ENCODE assay signal across 27 cellular contexts in the genomic region with DNA sequence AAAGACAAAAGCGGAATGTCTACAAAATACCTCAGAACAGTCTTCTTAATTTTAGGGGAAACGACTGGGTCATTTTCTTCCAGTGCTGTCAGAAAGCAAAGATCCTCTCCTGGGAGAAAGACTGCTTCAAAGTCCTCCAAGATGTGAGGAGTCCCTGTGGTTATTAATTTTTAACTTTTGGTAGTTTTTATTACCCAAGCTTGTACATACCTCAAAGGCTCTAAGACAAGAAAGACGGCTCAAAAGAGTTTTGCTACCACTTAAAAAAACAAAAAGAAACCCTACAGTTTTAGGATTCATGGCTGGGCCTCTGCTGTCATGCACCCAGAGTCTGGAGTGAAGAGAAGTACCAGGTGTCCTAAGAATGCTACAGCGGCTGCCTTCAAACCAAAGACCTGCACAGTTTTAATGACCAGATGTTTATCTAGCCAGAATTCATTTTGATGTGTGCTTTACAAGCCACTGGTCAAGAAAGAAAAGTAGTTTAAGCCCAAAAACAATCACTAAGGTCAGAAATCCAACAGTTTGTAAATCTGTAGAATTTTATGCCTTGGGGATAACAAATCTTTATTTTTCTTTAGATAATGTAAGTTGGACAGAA. TPM values are rescaled to one million over a fixed set of nuclear protein-coding genes. Genes with fewer than 3 reads are reported as not detected.
A peak's percentile ranks its signal among the peaks of the same experiment; 100 is the strongest.
DNase-seq lines count a peak whose midpoint lies in the region; ATAC-seq, FAIRE-seq and TF ChIP-seq lines count a peak whose summit lies in the region.
"Had no signal": no experiment of that assay in that cellular context is flagged by ENCODE, and none has a peak within 500 bp of the region (broad histone marks: within the 10 kb centered on the region; RNA-seq: fewer than 3 reads in every experiment).

No MANE protein-coding gene starts in this region.

- H3K4me3 ChIP-seq in IMR-90 (ENCODE audit: insufficient read depth, low read depth, low read length): no peak overlapping the region
- H3K4me3 ChIP-seq in mucosa of descending colon: no peak overlapping the region
- no peak overlapping the region for H3K4me3 ChIP-seq in thoracic aorta
- H3K4me3 ChIP-seq: esophagus squamous epithelium, lung, pancreas, skin epidermis, stomach had no signal

- intact Hi-C loops in IMR-90 (cut with micrococcal nuclease): loop anchor here (5.0 kb wide), 1 partner anchor 81 kb away; the partner anchor contains the start of gene STX16
- intact Hi-C loops in mucosa of descending colon (cut with DNase I, micrococcal nuclease): no loop called here
- intact Hi-C loops in Calu3 (cut with micrococcal nuclease; ENCODE audit: unreplicated experiment): no loop called here

- CTCF ChIA-PET in IMR-90 (lab: Yijun Ruan, JAX): no interaction called here
- CTCF ChIA-PET in Calu3 (lab: Charles Lee): no interaction called here

- TF ChIP-seq POLR2A in IMR-90 (IDR thresholded peaks at IDR 0.05; ENCODE audit: low read depth, low read length): no peak

- H3K27ac ChIP-seq in IMR-90 (ENCODE audit: insufficient read depth, low read length): peak overlapping the region; percentile 87
- peak overlapping the region; percentile 66 to 67 for H3K27ac ChIP-seq in thoracic aorta
- H3K27ac ChIP-seq: pancreas, skin epidermis, stomach had no signal

- no peaks in the 10 kb centered on the region for H3K9me3 Mint-ChIP-seq in Calu3 (ENCODE audit: low read depth, unreplicated experiment)
- H3K9me3 Mint-ChIP-seq: activated CD4-positive, alpha-beta memory T cell treated with anti-CD3 and anti-CD28 coated beads for 36 hours; CD8-positive, alpha-beta T cell had no signal

- no peak for DNase-seq in IMR-90
- peak in 1 of 3 donors; percentile 8 for DNase-seq in mucosa of descending colon
- no peak for DNase-seq in thoracic aorta (ENCODE audit: low spot score)
- no peak for DNase-seq in Calu3
- DNase-seq in GM10266 (ENCODE audit: extremely low spot score): no peak
- DNase-seq in UCSD-AML1 (lab: John Stamatoyannopoulos, UW; ENCODE audit: unreplicated experiment): no peak
- no peak for DNase-seq in HUDEP-2 (lab: John Stamatoyannopoulos, UW; ENCODE audit: unreplicated experiment in 76 of 76)
- DNase-seq: activated CD4-positive, alpha-beta memory T cell treated with anti-CD3 and anti-CD28 coated beads for 36 hours; activated naive CD4-positive, alpha-beta T cell; activated T-cell treated with anti-CD3 and anti-CD28 coated beads, Interleukin-2, amount 50 U/mL, for 1 hour; amygdala; CD8-positive, alpha-beta T cell; central memory CD4-positive, alpha-beta T cell; DND-41; effector CD4-positive, alpha-beta T cell; esophagus squamous epithelium; glutamatergic neuron; naive B cell; NCI-H524; pancreas; stimulated activated CD4-positive, alpha-beta T cell treated with anti-CD3 and anti-CD28 coated beads, Interleukin-4, amount 100 ng/mL, for 1 hour; stomach had no signal

- in situ Hi-C loops in IMR-90 (cut with MboI; ENCODE audit: low sequenced_read_pairs): no loop called here

- no peak for TF ChIP-seq CTCF in IMR-90 (conservative IDR thresholded peaks at IDR 0.05; ENCODE audit: low read depth, low read length)
- no peak for TF ChIP-seq CTCF in mucosa of descending colon (IDR thresholded peaks at IDR 0.05)
- TF ChIP-seq CTCF in thoracic aorta (IDR thresholded peaks at IDR 0.05): no peak
- no peak for TF ChIP-seq CTCF in Calu3 (IDR thresholded peaks at IDR 0.05; ENCODE audit: unreplicated experiment)
- no peak for TF ChIP-seq CTCF in GM10266 (IDR thresholded peaks at IDR 0.05; ENCODE audit: control insufficient read depth, insufficient read depth, low read depth, missing control alignments)

- H2BK20ac ChIP-seq in IMR-90 (ENCODE audit: low read depth, low read length): peak overlapping the region; percentile 92

- no peak for ATAC-seq in IMR-90 (ENCODE audit: low read depth)
- peak; percentile 50 for ATAC-seq in mucosa of descending colon
- ATAC-seq in thoracic aorta (ENCODE audit: insufficient number of reproducible peaks, low FRiP score, low read depth): no peak
- ATAC-seq: CD8-positive, alpha-beta T cell; pancreas had no signal

- H3K27me3 Mint-ChIP-seq in Calu3 (ENCODE audit: unreplicated experiment): peaks cover 100% of the 10 kb centered on the region

- peak overlapping the region; percentile 87 for H3K4ac ChIP-seq in IMR-90 (ENCODE audit: low read depth, low read length)

- peak overlapping the region; percentile 44 for H3K9ac ChIP-seq in IMR-90 (ENCODE audit: low read depth, low read length)

- no peaks in the 10 kb centered on the region; a peak in 1 of 4 replicates for H3K79me1 ChIP-seq in IMR-90 (ENCODE audit: low read depth in 1 of 2, low read length in 2 of 2)

- H3K4me1 Mint-ChIP-seq in Calu3 (ENCODE audit: low read depth, unreplicated experiment): no peaks in the 10 kb centered on the region

- peak overlapping the region; percentile 74; the same call in 1 of the 2 replicates for H3K14ac ChIP-seq in IMR-90 (replicated peaks; ENCODE audit: low read depth, low read length)

- peak overlapping the region; percentile 64 for H3K4me2 ChIP-seq in IMR-90 (ENCODE audit: low read depth, low read length)

- H3K56ac ChIP-seq in IMR-90 (ENCODE audit: extremely low read depth, insufficient read depth, low read length): peak overlapping the region; percentile 64

- H2AK9ac ChIP-seq in IMR-90 (replicated peaks; ENCODE audit: low read depth, low read length, poor library complexity): no peak overlapping the region

- no peaks in the 10 kb centered on the region for H3K9me3 ChIP-seq in IMR-90 (ENCODE audit: control insufficient read depth, insufficient read depth, low read length)
- no peaks in the 10 kb centered on the region for H3K9me3 ChIP-seq in mucosa of descending colon
- no peaks in the 10 kb centered on the region for H3K9me3 ChIP-seq in thoracic aorta
- H3K9me3 ChIP-seq: esophagus squamous epithelium, pancreas, stomach had no signal

- peak overlapping the region; percentile 53 for H4K5ac ChIP-seq in IMR-90 (ENCODE audit: low read depth, low read length)

- H3K27me3 ChIP-seq in IMR-90 (ENCODE audit: control insufficient read depth, insufficient read depth, low read length) (peaks cover 2% of the 10 kb centered on the region; the same call in 1 of the 2 replicates), thoracic aorta (replicated peaks; ENCODE audit: insufficient read depth) (no peaks in the 10 kb centered on the region)
- H3K27me3 ChIP-seq: pancreas had no signal

- no TSS peak for BruUV-seq in IMR-90 (replicated peaks; lab: Mats Ljungman, UMichigan)
- no TSS peak for BruUV-seq in Calu3 (replicated peaks; lab: Mats Ljungman, UMichigan)

- H2BK5ac ChIP-seq in IMR-90 (ENCODE audit: low read depth, low read length, poor library complexity, severe bottlenecking): peak overlapping the region; percentile 90

- no peak overlapping the region for H3K27ac Mint-ChIP-seq in Calu3 (ENCODE audit: unreplicated experiment)
- H3K27ac Mint-ChIP-seq: activated CD4-positive, alpha-beta memory T cell treated with anti-CD3 and anti-CD28 coated beads for 36 hours; CD8-positive, alpha-beta T cell; naive B cell had no signal

- POLR2A ChIA-PET in IMR-90 (lab: Charles Lee; ENCODE audit: unreplicated experiment): interaction anchor here (1.0 kb wide), 1 partner anchor 16 kb away, joined by 4 read pairs; no protein-coding TSS in a partner anchor

- no peak overlapping the region for H3K4me3 Mint-ChIP-seq in Calu3 (ENCODE audit: low read depth, unreplicated experiment)
- H3K4me3 Mint-ChIP-seq: activated CD4-positive, alpha-beta memory T cell treated with anti-CD3 and anti-CD28 coated beads for 36 hours; CD8-positive, alpha-beta T cell had no signal

- H3K23ac ChIP-seq in IMR-90 (ENCODE audit: low read depth, low read length): peak overlapping the region; percentile 72

- H4K20me1 ChIP-seq in IMR-90 (ENCODE audit: insufficient read depth, low read length): no peaks in the 10 kb centered on the region

- H2BK15ac ChIP-seq in IMR-90 (ENCODE audit: low read depth, low read length): peak overlapping the region; percentile 69

- no peak overlapping the region for H2AFZ ChIP-seq in IMR-90 (replicated peaks; ENCODE audit: low read length, poor library complexity)

- H3K18ac ChIP-seq in IMR-90 (ENCODE audit: low read depth, low read length): peak overlapping the region; percentile 84

- H4K8ac ChIP-seq in IMR-90 (ENCODE audit: low read depth in 2 of 2, low read length in 2 of 2): peak overlapping the region; percentile 40 to 93

- dilution Hi-C loops in IMR-90 (cut with HindIII; ENCODE audit: low sequenced_read_pairs, unreplicated experiment): no loop called here

- 0 out of 2 replicates have a peak, but pooled peaks cover 7% of the 10 kb centered on the region for H3K9me1 ChIP-seq in IMR-90 (ENCODE audit: insufficient read depth, low read length)

- peak overlapping the region; percentile 94 for H4K91ac ChIP-seq in IMR-90 (ENCODE audit: insufficient read depth, low read depth, low read length)

- WGBS in IMR-90 (ENCODE audit: extremely low coverage in 2 of 2, insufficient read length in 1 of 2), 2 experiments: 88% methylated on average over 1 of the region's 4 CpGs; no CpG with 5 or more reads in 1 of the 2 experiments

- H3K4me1 ChIP-seq in IMR-90 (ENCODE audit: control insufficient read depth, insufficient read depth, low read length) (peaks cover 13% of the 10 kb centered on the region), mucosa of descending colon (ENCODE audit: low read depth) (no peaks in the 10 kb centered on the region), thoracic aorta (ENCODE audit: control insufficient read depth in 1 of 2, low read depth in 2 of 2) (peaks cover 2 to 27% of the 10 kb centered on the region in 2 donors)
- H3K4me1 ChIP-seq: pancreas had no signal

- TF ChIP-seq RAD21 in IMR-90 (IDR thresholded peaks at IDR 0.05; ENCODE audit: low read length): no peak

- no peaks in the 10 kb centered on the region for H3K36me3 ChIP-seq in IMR-90 (ENCODE audit: control insufficient read depth, insufficient read depth, low read length)
- no peaks in the 10 kb centered on the region for H3K36me3 ChIP-seq in mucosa of descending colon (ENCODE audit: low read depth)
- H3K36me3 ChIP-seq in thoracic aorta: no peaks in the 10 kb centered on the region
- H3K36me3 ChIP-seq: esophagus squamous epithelium, pancreas, stomach had no signal

- H3K36me3 Mint-ChIP-seq in Calu3 (ENCODE audit: insufficient read depth, unreplicated experiment): no peaks in the 10 kb centered on the region
- H3K36me3 Mint-ChIP-seq: activated CD4-positive, alpha-beta memory T cell treated with anti-CD3 and anti-CD28 coated beads for 36 hours; CD8-positive, alpha-beta T cell; naive B cell had no signal

- peak overlapping the region; percentile 95 for H2BK120ac ChIP-seq in IMR-90 (ENCODE audit: low read depth, low read length)

- H2AK5ac ChIP-seq in IMR-90 (ENCODE audit: low read depth, low read length): no peak overlapping the region; the same call in 1 of the 2 replicates

- peak; percentile 68 for FAIRE-seq in endometrium (lab: Jason Lieb, UNC)
- FAIRE-seq: GM18507, pancreas had no signal

TF ChIP-seq in IMR-90, 13 proteins besides CTCF, POLR2A, EP300 and RAD21 (continues in another document):
- TF ChIP-seq MAFK (IDR thresholded peaks at IDR 0.05; ENCODE audit: low read depth, low read length): no peak

RNA-seq across cellular contexts. Expression of gene APCDD1L, which starts 56.2 kb away (rescaled TPM):
- total RNA-seq in IMR-90 (2012; rRNA removed) (2.2 and 2.5 TPM in 2 replicates), mucosa of descending colon (under 1 TPM; 0.23 to 0.57 (median 0.29) TPM), thoracic aorta (10 to 100 TPM in 1 of 2 donors, 1 to 10 TPM in 1; 9.2 to 12.9 TPM), Calu3 (2022) (not detected in 2 replicates)
- 18.0 and 18.3 TPM in 2 replicates for polyA plus RNA-seq in IMR-90 (2012; rRNA removed)
- polyA plus RNA-seq in IMR-90 (2012; cell fraction: cytosol; rRNA removed): 11.4 and 19.3 TPM in 2 replicates
- polyA plus RNA-seq in IMR-90 (2012; cell fraction: nucleus; rRNA removed; ENCODE audit: low replicate concordance): 7.7 and 18.8 TPM in 2 replicates
- total RNA-seq: activated CD4-positive, alpha-beta memory T cell treated with anti-CD3 and anti-CD28 coated beads for 36 hours; CD8-positive, alpha-beta T cell; T-helper 1 cell treated with Interleukin-12 subunit alpha and Interleukin-12 subunit beta and Interleukin-4 antibody, amounts not matched to agents 30 ng/mL and 1 ng/mL, for 36 hours had no signal
